22 cellular contexts compared by ENCODE assay signal in the genomic region with DNA sequence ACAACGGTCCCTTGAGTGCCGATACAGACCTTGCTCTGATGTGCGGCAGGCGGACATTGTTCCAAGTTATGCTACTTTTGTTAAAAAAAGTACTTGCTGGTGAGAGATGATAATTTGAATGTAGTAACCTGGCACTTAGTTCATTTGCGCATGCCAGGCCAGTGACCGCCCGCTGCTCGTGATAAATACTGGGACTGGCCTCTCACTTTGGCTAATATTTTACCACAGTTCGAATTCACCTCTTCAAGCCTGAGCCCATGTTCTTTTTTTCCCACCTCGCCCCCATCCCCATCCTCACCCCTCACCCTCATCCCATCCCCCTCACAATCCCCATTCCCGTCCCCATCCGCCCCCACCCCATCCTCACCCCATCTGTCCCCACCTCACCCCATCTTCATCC.
"Had no signal": no experiment of that assay in that cellular context is flagged by ENCODE, and none has a peak within 500 bp of the region (broad histone marks: within the 10 kb centered on the region; RNA-seq: fewer than 3 reads in every experiment).

No MANE protein-coding gene starts in this region.

- DNase-seq: activated CD4-positive, alpha-beta memory T cell treated with anti-CD3 and anti-CD28 coated beads for 36 hours; activated CD4-positive, alpha-beta T cell treated with anti-CD3 and anti-CD28 coated beads, Interleukin-2, amount 10 ng/mL, durations not matched to agents 24 days and 14 days; activated CD8-positive, alpha-beta memory T cell treated with anti-CD3 and anti-CD28 coated beads, Interleukin-2, amount 50 U/mL, for 4 hours; activated effector memory CD4-positive, alpha-beta T cell treated with Interleukin-2 at 50 U/mL for 16 hours; activated naive CD4-positive, alpha-beta T cell treated with anti-CD3 and anti-CD28 coated beads, Interleukin-2, amount 10 ng/mL, durations not matched to agents 7 days and 5 days; activated naive CD8-positive, alpha-beta T cell treated with anti-CD3 and anti-CD28 coated beads, Interleukin-2, amount 50 U/mL, for 24 hours; activated T-cell treated with anti-CD3 and anti-CD28 coated beads for 4 hours; activated T-cell treated with anti-CD3 and anti-CD28 coated beads, Interleukin-2, amount 50 U/mL, for 4 hours; cerebellar nuclear complex; Karpas-422; NCI-H1105; NCI-H1417 treated with DMSO at 0.1 percent for 48 hours; NCI-H187 treated with DMSO at 0.1 percent for 48 hours; NCI-H2081; NCI-H2171 treated with DMSO at 0.1 percent for 48 hours; NCI-H2227 treated with DMSO at 0.1 percent for 48 hours; NCI-H446; NCI-H69; SIG-M5; T-helper 1 cell; T-helper 9 cell had no signal

- ATAC-seq: SK-N-SH treated with all-trans-retinoic acid at 6 μM for 48 hours had no signal
